In genomic region chr22:39469681-39470461, GRCh38 we compare ENCODE assay signal across 12 cellular contexts. TPM values are rescaled to one million over a fixed set of nuclear protein-coding genes. Genes with fewer than 3 reads are reported as not detected.
A peak's percentile ranks its signal among the peaks of the same experiment; 100 is the strongest.
DNase-seq lines count a peak whose midpoint lies in the region; ATAC-seq, FAIRE-seq and TF ChIP-seq lines count a peak whose summit lies in the region.
"Had no signal": no experiment of that assay in that cellular context is flagged by ENCODE, and none has a peak within 500 bp of the region (broad histone marks: within the 10 kb centered on the region; RNA-seq: fewer than 3 reads in every experiment).

No MANE protein-coding gene starts in this region.

- no peaks in the 10 kb centered on the region for H3K27me3 ChIP-seq in cardiac muscle cell
- H3K27me3 ChIP-seq in GM12878 (replicated peaks in 1 of 2; ENCODE audit: control insufficient read depth in 2 of 2, insufficient read depth in 2 of 2, low read length in 1 of 2): no peaks in the 10 kb centered on the region

- no peak for TF ChIP-seq RAD21 in GM12878 (IDR thresholded peaks at IDR 0.05; ENCODE audit: insufficient read depth, low read depth, low read length)

- H3K4me1 ChIP-seq in cardiac muscle cell (ENCODE audit: low read depth) (peaks cover 59% of the 10 kb centered on the region), GM12878 (ENCODE audit: control insufficient read depth, insufficient read depth, low read length) (peaks cover 60% of the 10 kb centered on the region), mesodermal cell (ENCODE audit: control insufficient read depth, insufficient read depth, low read length, poor library complexity, severe bottlenecking) (peaks cover 64% of the 10 kb centered on the region)

- no peak for TF ChIP-seq EP300 in GM12878 (IDR thresholded peaks at IDR 0.05; ENCODE audit: borderline replicate concordance in 1 of 2, control insufficient read depth in 1 of 2, low read depth in 2 of 2, low read length in 2 of 2)

- whole genome bisulfite sequencing in GM12878 (ENCODE audit: insufficient coverage, insufficient replicate concordance, low lambda C conversion rate, missing lambda C conversion rate): 75% methylated on average over 27 of the region's 27 CpGs
- 60 to 62% methylated on average over 16 to 27 of the region's 27 CpGs for WGBS in mesodermal cell (ENCODE audit: insufficient coverage in 2 of 2), 2 experiments

- DNase-seq in cardiac muscle cell (ENCODE audit: low read depth in 1 of 2, low spot score in 1 of 2): peak in 1 of 2 donors; percentile 23
- DNase-seq in cardiac septum (ENCODE audit: low spot score): no peak
- no peak for DNase-seq in GM12878 (ENCODE audit: low read depth, low spot score)
- DNase-seq in EL: no peak
- DNase-seq in RWPE1 (ENCODE audit: low spot score): no peak
- DNase-seq: activated CD4-positive, CD25-positive, alpha-beta regulatory T cell; GM23248; NCI-H526 treated with DMSO at 0.1 percent for 48 hours had no signal

- in situ Hi-C loops in GM12878 (cut with MboI): no loop called here

- no TSS peak for BruUV-seq in GM12878 (replicated peaks; lab: Mats Ljungman, UMichigan)

- ATAC-seq in GM12878 (no peak), GM18502 (IDR thresholded peaks at IDR 0.05; ENCODE audit: poor library complexity, unreplicated experiment) (no peak)

- intact Hi-C loops in cardiac septum (cut with DNase I) (no loop called here), GM12878 (cut with micrococcal nuclease; ENCODE audit: unreplicated experiment) (no loop called here)

- no peak for FAIRE-seq in GM12878 (lab: Jason Lieb, UNC)

- RAD21 ChIA-PET in GM12878 (lab: Charles Lee; ENCODE audit: unreplicated experiment): interaction anchor here (4.3 kb wide), 1 partner anchor 22 kb away, joined by 27 read pairs; no protein-coding TSS in a partner anchor

- no peaks in the 10 kb centered on the region; the same call in 1 of the 2 replicates for H4K20me1 ChIP-seq in GM12878 (ENCODE audit: control insufficient read depth, insufficient read depth)

- H3K79me2 ChIP-seq in GM12878 (ENCODE audit: control insufficient read depth, insufficient read depth, low read length): peaks cover 70% of the 10 kb centered on the region

- no peak overlapping the region for H3K4me2 ChIP-seq in GM12878 (ENCODE audit: control insufficient read depth, insufficient read depth)

- peak overlapping the region; percentile 69 for H3K27ac ChIP-seq in cardiac muscle cell
- H3K27ac ChIP-seq in GM12878 (ENCODE audit: control insufficient read depth, insufficient read depth): no peak overlapping the region
- H3K27ac ChIP-seq in mesodermal cell (ENCODE audit: low read depth, low read length, severe bottlenecking): peak overlapping the region; percentile 78
- peak overlapping the region; percentile 100 for H3K27ac ChIP-seq in temporal lobe (ENCODE audit: low read depth, low read length)
- H3K27ac ChIP-seq in RWPE1: no peak overlapping the region
- H3K27ac ChIP-seq: GM23248 had no signal

- H3K9ac ChIP-seq in GM12878 (ENCODE audit: control insufficient read depth, insufficient read depth, low read length): no peak overlapping the region
- H3K9ac ChIP-seq: GM23248 had no signal

- CTCF ChIA-PET in GM12878 (lab: Yijun Ruan, JAX): interaction anchor here (0.7 to 3.4 kb wide), 2 partner anchors 8 to 33 kb away, joined by 3 to 15 read pairs; no protein-coding TSS in a partner anchor
- CTCF ChIA-PET in RWPE1 (lab: Yijun Ruan, JAX): no interaction called here

- POLR2A ChIA-PET in GM12878 (lab: Charles Lee): interaction anchor here (1.0 to 5.0 kb wide), 6 partner anchors 8 to 31 kb away, joined by 4 to 38 read pairs (median 8); no protein-coding TSS in a partner anchor
- POLR2A ChIA-PET in RWPE1 (lab: Yijun Ruan, JAX; ENCODE audit: low non-redundant PET): no interaction called here

- H3K4me3 ChIP-seq in cardiac muscle cell: no peak overlapping the region
- no peak overlapping the region for H3K4me3 ChIP-seq in GM12878
- H3K4me3 ChIP-seq in mesodermal cell (ENCODE audit: extremely low read depth, insufficient read depth, low read length, poor library complexity, severe bottlenecking): no peak overlapping the region
- H3K4me3 ChIP-seq: GM23248 had no signal

- H2AFZ ChIP-seq in GM12878 (ENCODE audit: control insufficient read depth, low read depth, low read length): no peak overlapping the region
- H2AFZ ChIP-seq: GM23248 had no signal

- SMC1A ChIA-PET in GM12878 (lab: Charles Lee; ENCODE audit: uncharacterized antibody, unreplicated experiment): interaction anchor here (1.2 to 2.5 kb wide), 3 partner anchors 8 to 138 kb away, joined by 5 to 8 read pairs (median 6); no protein-coding TSS in a partner anchor

- H3K36me3 ChIP-seq in cardiac muscle cell (no peaks in the 10 kb centered on the region), GM12878 (ENCODE audit: control insufficient read depth in 2 of 2, insufficient read depth in 2 of 2, low read length in 1 of 2) (peaks cover 7 to 20% of the 10 kb centered on the region in 2 experiments; a peak in 3 of 4 replicates), mesodermal cell (ENCODE audit: control insufficient read depth, insufficient read depth, low read length) (no peaks in the 10 kb centered on the region)

- peak; percentile 33; the same call in 1 of the 2 replicates for TF ChIP-seq POLR2A in GM12878 (IDR thresholded peaks at IDR 0.05; ENCODE audit: low read depth, low read length)

- TF ChIP-seq CTCF in cardiac muscle cell (IDR thresholded peaks at IDR 0.05; ENCODE audit: low read depth, low read length) (no peak), GM12878 (IDR thresholded peaks at IDR 0.05 in 2 of 3, conservative IDR thresholded peaks at IDR 0.05 in 1 of 3; ENCODE audit: control insufficient read depth in 2 of 3, extremely low read depth in 1 of 3, insufficient read depth in 1 of 3, low read depth in 3 of 3, low read length in 3 of 3) (no peak), RWPE1 (conservative IDR thresholded peaks at IDR 0.05; ENCODE audit: low read depth) (no peak)

- H3K9me3 ChIP-seq in cardiac muscle cell (ENCODE audit: low read depth) (no peaks in the 10 kb centered on the region), GM12878 (replicated peaks; ENCODE audit: control insufficient read depth, insufficient read depth, low read length) (no peaks in the 10 kb centered on the region), mesodermal cell (ENCODE audit: control insufficient read depth, low read length) (no peaks in the 10 kb centered on the region)

RNA-seq across cellular contexts. Expression of gene MGAT3, which starts 13.1 kb away (rescaled TPM):
- total RNA-seq in cardiac muscle cell: 31.4 and 38.0 TPM in 2 replicates
- 9.9 and 12.3 TPM in 2 replicates for polyA plus RNA-seq in cardiac muscle cell
- total RNA-seq in cardiac septum: 24.1 TPM
- 32.8 and 36.9 TPM in 2 replicates for total RNA-seq in GM12878 (2013; cell fraction: nucleolus; rRNA removed)
- 11.3 and 12.0 TPM in 2 replicates for total RNA-seq in GM12878 (2014; rRNA removed)
- 11.8 and 12.5 TPM in 2 replicates for total RNA-seq in GM12878 (2014; rRNA removed; fragmentation: Illumina TruSeq; extraction: Trizol)
- 38.5 and 40.2 TPM in 2 replicates for total RNA-seq in GM12878 (2021)
- 6.3 TPM for polyA plus RNA-seq in GM12878 (2011; ENCODE audit: low read depth)
- 9.5 and 16.9 TPM in 2 replicates for polyA plus RNA-seq in GM12878 (2011; rRNA removed)
- polyA plus RNA-seq in GM12878 (2011; cell fraction: cytosol; rRNA removed): 21.5 and 27.7 TPM in 2 replicates
- 27.2 and 30.1 TPM in 2 replicates for polyA plus RNA-seq in GM12878 (2011; cell fraction: nucleus; rRNA removed)
- 13.9 and 17.0 TPM in 2 replicates for polyA plus RNA-seq in GM12878 (2012)
- 5.8 and 12.1 TPM in 2 replicates for polyA plus RNA-seq in GM12878 (2014; fragmentation: Illumina TruSeq; extraction: Trizol)
- polyA plus RNA-seq in GM12878 (2014; fragmentation: Nextera tagmentation; extraction: Ambion mirVana): 1 to 10 TPM in 1 of 2 experiments, under 1 TPM in 1; 0.32 to 1.1 TPM
- 23.5 and 25.6 TPM in 2 replicates for polyA plus RNA-seq in GM12878 (2014; rRNA removed)
- 1 to 10 TPM; 8.3 to 8.4 TPM for polyA plus RNA-seq in GM12878 (2016; fragmentation: Nextera tagmentation; extraction: Ambion mirVana)
- 22.1 and 40.9 TPM in 2 replicates for polyA minus RNA-seq in GM12878 (2011; rRNA and poly(A)+ RNA removed)
- polyA minus RNA-seq in GM12878 (2011; cell fraction: cytosol; rRNA and poly(A)+ RNA removed): 20.5 and 24.1 TPM in 2 replicates
- 8.3 and 15.4 TPM in 2 replicates for polyA minus RNA-seq in GM12878 (2011; cell fraction: nucleus; rRNA and poly(A)+ RNA removed)
- 15.7 TPM for polyA plus RNA-seq in mesodermal cell (2013, experiment 1 of 2)
- 14.9 TPM for polyA plus RNA-seq in mesodermal cell (2013, experiment 2 of 2)
- total RNA-seq in temporal lobe: 25.6 TPM
- total RNA-seq: GM23248, pulmonary artery endothelial cell had no signal
- polyA plus RNA-seq: GM23248 had no signal

RNA-seq across cellular contexts. Expression of gene MIEF1, which starts 32.2 kb away (rescaled TPM):
- total RNA-seq in cardiac muscle cell: 27.2 and 31.2 TPM in 2 replicates
- polyA plus RNA-seq in cardiac muscle cell: 29.1 and 33.7 TPM in 2 replicates
- total RNA-seq in cardiac septum: 19.4 TPM
- 32.3 and 33.3 TPM in 2 replicates for total RNA-seq in GM12878 (2013; cell fraction: nucleolus; rRNA removed)
- total RNA-seq in GM12878 (2014; rRNA removed): 27.9 and 28.3 TPM in 2 replicates
- total RNA-seq in GM12878 (2014; rRNA removed; fragmentation: Illumina TruSeq; extraction: Trizol): 24.0 and 26.4 TPM in 2 replicates
- total RNA-seq in GM12878 (2021): 50.9 and 52.3 TPM in 2 replicates
- 17.7 TPM for polyA plus RNA-seq in GM12878 (2011; ENCODE audit: low read depth)
- 21.3 and 27.9 TPM in 2 replicates for polyA plus RNA-seq in GM12878 (2011; rRNA removed)
- 29.7 and 30.5 TPM in 2 replicates for polyA plus RNA-seq in GM12878 (2011; cell fraction: cytosol; rRNA removed)
- polyA plus RNA-seq in GM12878 (2011; cell fraction: nucleus; rRNA removed): 19.1 and 27.5 TPM in 2 replicates
- polyA plus RNA-seq in GM12878 (2012): 22.3 and 24.9 TPM in 2 replicates
- polyA plus RNA-seq in GM12878 (2014; fragmentation: Illumina TruSeq; extraction: Trizol): 33.1 and 35.8 TPM in 2 replicates
- polyA plus RNA-seq in GM12878 (2014; fragmentation: Nextera tagmentation; extraction: Ambion mirVana): 10 to 100 TPM; 12.4 to 13.8 TPM
- 30.6 and 35.2 TPM in 2 replicates for polyA plus RNA-seq in GM12878 (2014; rRNA removed)
- polyA plus RNA-seq in GM12878 (2016; fragmentation: Nextera tagmentation; extraction: Ambion mirVana): 10 to 100 TPM; 43.2 to 46.3 TPM
- polyA minus RNA-seq in GM12878 (2011; rRNA and poly(A)+ RNA removed): 40.1 and 42.5 TPM in 2 replicates
- 15.5 and 17.6 TPM in 2 replicates for polyA minus RNA-seq in GM12878 (2011; cell fraction: cytosol; rRNA and poly(A)+ RNA removed)
- 11.0 and 23.4 TPM in 2 replicates for polyA minus RNA-seq in GM12878 (2011; cell fraction: nucleus; rRNA and poly(A)+ RNA removed)
- polyA plus RNA-seq in mesodermal cell (2013, experiment 1 of 2): 25.4 TPM
- polyA plus RNA-seq in mesodermal cell (2013, experiment 2 of 2): 22.0 TPM
- 17.5 TPM for total RNA-seq in temporal lobe

RNA-seq across cellular contexts. Expression of gene ATF4, which starts 50.5 kb away (rescaled TPM):
- total RNA-seq in cardiac muscle cell (283 and 375 TPM in 2 replicates), cardiac septum (177 TPM), GM12878 (2014; rRNA removed) (308 and 320 TPM in 2 replicates), GM12878 (2014; rRNA removed; fragmentation: Illumina TruSeq; extraction: Trizol) (340 and 355 TPM in 2 replicates), GM12878 (2021) (326 and 331 TPM in 2 replicates), temporal lobe (72.0 TPM)
- polyA plus RNA-seq in cardiac muscle cell (194 and 203 TPM in 2 replicates), GM12878 (2011; rRNA removed) (566 and 603 TPM in 2 replicates), GM12878 (2014; fragmentation: Illumina TruSeq; extraction: Trizol) (520 and 576 TPM in 2 replicates), GM12878 (2014; fragmentation: Nextera tagmentation; extraction: Ambion mirVana) (100 to 1,000 TPM in 1 of 2 experiments, 10 to 100 TPM in 1; 88.3 to 187 TPM), GM12878 (2014; rRNA removed) (508 and 605 TPM in 2 replicates), GM12878 (2016; fragmentation: Nextera tagmentation; extraction: Ambion mirVana) (100 to 1,000 TPM; 165 to 178 TPM)
- 140 and 144 TPM in 2 replicates for total RNA-seq in GM12878 (2013; cell fraction: nucleolus; rRNA removed)
- 395 TPM for polyA plus RNA-seq in GM12878 (2011; ENCODE audit: low read depth)
- 689 and 827 TPM in 2 replicates for polyA plus RNA-seq in GM12878 (2011; cell fraction: cytosol; rRNA removed)
- polyA plus RNA-seq in GM12878 (2011; cell fraction: nucleus; rRNA removed): 737 and 862 TPM in 2 replicates
- 477 and 719 TPM in 2 replicates for polyA plus RNA-seq in GM12878 (2012)
- polyA minus RNA-seq in GM12878 (2011; rRNA and poly(A)+ RNA removed): 145 and 253 TPM in 2 replicates
- 58.9 and 61.0 TPM in 2 replicates for polyA minus RNA-seq in GM12878 (2011; cell fraction: cytosol; rRNA and poly(A)+ RNA removed)
- 146 and 184 TPM in 2 replicates for polyA minus RNA-seq in GM12878 (2011; cell fraction: nucleus; rRNA and poly(A)+ RNA removed)
- polyA plus RNA-seq in mesodermal cell (2013, experiment 1 of 2): 441 TPM
- 444 TPM for polyA plus RNA-seq in mesodermal cell (2013, experiment 2 of 2)

Comparison
In these comparisons a context has a peak if more than half of its experiments do, and no peak if none do; other contexts are left out.
1. H3K27ac ChIP-seq: peak in cardiac muscle cell (single experiment), mesodermal cell (single experiment) and temporal lobe (single experiment); none in GM12878 (single experiment) and RWPE1 (single experiment).